In genomic region chr2:96800762-96801463, GRCh38 we compare ENCODE assay signal across 8 cellular contexts. TPM values are rescaled to one million over a fixed set of nuclear protein-coding genes. Genes with fewer than 3 reads are reported as not detected.
A peak's percentile ranks its signal among the peaks of the same experiment; 100 is the strongest.
DNase-seq lines count a peak whose midpoint lies in the region; ATAC-seq and TF ChIP-seq lines count a peak whose summit lies in the region.

No MANE protein-coding gene starts in this region.

- no peak overlapping the region for H3K27ac ChIP-seq in neutrophil
- H3K27ac ChIP-seq in thoracic aorta = no peak overlapping the region

- no peaks in the 10 kb centered on the region for H3K36me3 Mint-ChIP-seq in activated T-cell treated with anti-CD3 and anti-CD28 coated beads, Interleukin-2, amount 50 U/mL, for 72 hours (ENCODE audit: insufficient read depth in 2 of 2)

- H3K4me1 ChIP-seq in neutrophil (ENCODE audit: control insufficient read depth in 1 of 2, insufficient read depth in 1 of 2, low read depth in 1 of 2, low read length in 1 of 2) (peaks cover 3 to 8% of the 10 kb centered on the region in 2 experiments), thoracic aorta (ENCODE audit: control insufficient read depth in 1 of 2, low read depth in 2 of 2) (peaks cover 3 to 7% of the 10 kb centered on the region in 2 donors)

- no peak overlapping the region for H3K4me3 ChIP-seq in fibroblast of mammary gland (ENCODE audit: control insufficient read depth, low read depth, low read length)
- no peak overlapping the region for H3K4me3 ChIP-seq in neutrophil (ENCODE audit: low read depth in 1 of 2, low read length in 1 of 2)
- H3K4me3 ChIP-seq in thoracic aorta = no peak overlapping the region

- H3K9me3 Mint-ChIP-seq in activated T-cell treated with anti-CD3 and anti-CD28 coated beads, Interleukin-2, amount 50 U/mL, for 72 hours = no peaks in the 10 kb centered on the region

- peak; percentile 75 for TF ChIP-seq CTCF in AG09319 (IDR thresholded peaks at IDR 0.05; ENCODE audit: low read depth, low read length)
- peak; percentile 63 for TF ChIP-seq CTCF in fibroblast of mammary gland (conservative IDR thresholded peaks at IDR 0.05; ENCODE audit: control insufficient read depth, insufficient read depth, low read depth, low read length)
- TF ChIP-seq CTCF in neutrophil (IDR thresholded peaks at IDR 0.05) = peak; percentile 81
- peak; percentile 85 for TF ChIP-seq CTCF in thoracic aorta (IDR thresholded peaks at IDR 0.05)

- H3K4me3 Mint-ChIP-seq in activated T-cell treated with anti-CD3 and anti-CD28 coated beads, Interleukin-2, amount 50 U/mL, for 72 hours = no peak overlapping the region

- H3K27ac Mint-ChIP-seq in activated T-cell treated with anti-CD3 and anti-CD28 coated beads, Interleukin-2, amount 50 U/mL, for 72 hours = no peak overlapping the region

- H3K9me3 ChIP-seq in neutrophil = no peaks in the 10 kb centered on the region
- H3K9me3 ChIP-seq in thoracic aorta = no peaks in the 10 kb centered on the region

- no peaks in the 10 kb centered on the region for H3K27me3 ChIP-seq in neutrophil
- no peaks in the 10 kb centered on the region for H3K27me3 ChIP-seq in thoracic aorta (replicated peaks; ENCODE audit: insufficient read depth)

- no peaks in the 10 kb centered on the region for H3K4me1 Mint-ChIP-seq in activated T-cell treated with anti-CD3 and anti-CD28 coated beads, Interleukin-2, amount 50 U/mL, for 72 hours (ENCODE audit: low read depth)

- DNase-seq in AG09319 (ENCODE audit: extremely low read depth, low read depth) (no peak), OCI-M1 (lab: John Stamatoyannopoulos, UW) (peak; percentile 50), fibroblast of mammary gland (ENCODE audit: low read depth) (peak; percentile 50), thoracic aorta (ENCODE audit: low spot score) (peak; percentile 33)
- peak; percentile 78 to 79 for DNase-seq in activated T-cell treated with anti-CD3 and anti-CD28 coated beads, Interleukin-2, amount 50 U/mL, for 72 hours

- H3K36me3 ChIP-seq in neutrophil = no peaks in the 10 kb centered on the region
- peaks cover 13% of the 10 kb centered on the region for H3K36me3 ChIP-seq in thoracic aorta

- ATAC-seq in GM18517 (IDR thresholded peaks at IDR 0.05; ENCODE audit: unreplicated experiment) (peak; percentile 55), HG03135 (IDR thresholded peaks at IDR 0.05; ENCODE audit: unreplicated experiment) (peak; percentile 86), thoracic aorta (ENCODE audit: insufficient number of reproducible peaks, low FRiP score, low read depth) (peak; percentile 48)
- ATAC-seq in activated T-cell treated with anti-CD3 and anti-CD28 coated beads, Interleukin-2, amount 50 U/mL, for 72 hours (replicated peaks in 1 of 2) = peak; percentile 86 to 91

- no peaks in the 10 kb centered on the region for H3K27me3 Mint-ChIP-seq in activated T-cell treated with anti-CD3 and anti-CD28 coated beads, Interleukin-2, amount 50 U/mL, for 72 hours (ENCODE audit: low read depth)

RNA-seq across cellular contexts. Expression of gene CNNM3, which starts 15.2 kb away (rescaled TPM):
- total RNA-seq in activated T-cell treated with anti-CD3 and anti-CD28 coated beads, Interleukin-2, amount 50 U/mL, for 72 hours = 10 to 100 TPM; 20.7 to 27.9 TPM
- 10 to 100 TPM; 11.5 to 14.3 TPM for total RNA-seq in thoracic aorta

RNA-seq across cellular contexts. Expression of gene CNNM4, which starts 40.2 kb away (rescaled TPM):
- total RNA-seq in activated T-cell treated with anti-CD3 and anti-CD28 coated beads, Interleukin-2, amount 50 U/mL, for 72 hours = 1 to 10 TPM; 9.1 to 9.5 TPM
- 1 to 10 TPM; 6.5 TPM for total RNA-seq in thoracic aorta

RNA-seq across cellular contexts. Expression of gene ANKRD23, which starts 42.9 kb away (rescaled TPM):
- 1 to 10 TPM; 4.4 to 5.7 TPM for total RNA-seq in activated T-cell treated with anti-CD3 and anti-CD28 coated beads, Interleukin-2, amount 50 U/mL, for 72 hours
- 1 to 10 TPM; 6.0 to 8.4 TPM for total RNA-seq in thoracic aorta

RNA-seq across cellular contexts. Expression of gene ANKRD39, which starts 56.9 kb away (rescaled TPM):
- total RNA-seq in activated T-cell treated with anti-CD3 and anti-CD28 coated beads, Interleukin-2, amount 50 U/mL, for 72 hours = 10 to 100 TPM; 16.5 to 17.2 TPM
- 10 to 100 TPM in 1 of 2 donors, 1 to 10 TPM in 1; 8.4 to 18.0 TPM for total RNA-seq in thoracic aorta
